In the genomic region with DNA sequence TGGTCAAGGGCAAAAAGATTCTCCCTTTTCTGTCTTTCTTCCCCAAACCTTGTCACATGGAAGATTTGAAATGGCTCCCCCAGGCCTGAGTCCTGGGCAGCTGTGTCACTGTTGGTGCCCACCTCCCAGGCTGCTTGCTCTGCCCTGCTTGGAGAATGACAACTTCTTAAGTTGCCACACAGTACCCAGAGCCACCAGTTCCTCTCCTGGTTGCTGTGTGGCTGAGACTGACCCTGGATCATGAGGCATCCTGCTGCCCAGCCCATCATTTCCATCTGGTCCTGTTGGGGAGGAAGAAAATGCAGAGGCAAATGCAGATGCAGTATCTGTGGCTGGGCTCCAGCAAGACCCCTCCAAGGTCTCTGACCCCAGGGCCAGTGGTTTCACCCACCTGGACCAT, we compare ENCODE assay signal across 19 cellular contexts.
"Had no signal": no experiment of that assay in that cellular context is flagged by ENCODE, and none has a peak within 500 bp of the region (broad histone marks: within the 10 kb centered on the region; RNA-seq: fewer than 3 reads in every experiment).

No MANE protein-coding gene starts in this region.

- H3K4me1 Mint-ChIP-seq: nephron had no signal

- FAIRE-seq: endometrium had no signal

- H3K27ac Mint-ChIP-seq: naive B cell; nephron; stimulated activated memory B cell treated with anti-CD40 and anti-IgM and Interleukin-4, amounts not matched to agents 10 μg/mL and 1 μg/mL and 100 μg/mL, for 72 hours; stimulated activated naive CD8-positive, alpha-beta T cell treated with anti-CD3 and anti-CD28 coated beads, Interleukin-15, Interleukin-2, amounts not matched to agents 100 ng/mL and 50 ng/mL, for 24 hours had no signal

- H3K4me3 Mint-ChIP-seq: naive B cell; nephron; stimulated activated memory B cell treated with anti-CD40 and anti-IgM and Interleukin-4, amounts not matched to agents 10 μg/mL and 1 μg/mL and 100 μg/mL, for 72 hours; stimulated activated naive CD8-positive, alpha-beta T cell treated with anti-CD3 and anti-CD28 coated beads, Interleukin-15, Interleukin-2, amounts not matched to agents 100 ng/mL and 50 ng/mL, for 24 hours had no signal

- H3K36me3 Mint-ChIP-seq: stimulated activated memory B cell treated with anti-CD40 and anti-IgM and Interleukin-4, amounts not matched to agents 10 μg/mL and 1 μg/mL and 100 μg/mL, for 72 hours had no signal

- H3K27me3 Mint-ChIP-seq: stimulated activated memory B cell treated with anti-CD40 and anti-IgM and Interleukin-4, amounts not matched to agents 10 μg/mL and 1 μg/mL and 100 μg/mL, for 72 hours had no signal

- H3K4me3 ChIP-seq: gastroesophageal sphincter, hepatocyte, psoas muscle, spleen, tibial artery, upper lobe of right lung, vagina had no signal

- DNase-seq: effector memory CD4-positive, alpha-beta T cell; left colon; left ventricle myocardium superior; mesendoderm; naive B cell; psoas muscle; spleen; stimulated activated CD4-positive, alpha-beta T cell treated with anti-CD3 and anti-CD28 coated beads, Interleukin-15, amount 100 ng/mL, for 24 hours; stimulated activated CD4-positive, alpha-beta T cell treated with anti-CD3 and anti-CD28 coated beads, Interleukin-1b, Interleukin-23, amount 100 ng/mL, for 48 hours; stimulated activated CD4-positive, alpha-beta T cell treated with anti-CD3 and anti-CD28 coated beads, Interleukin-4, amount 100 ng/mL, for 24 hours; tibial artery; upper lobe of right lung had no signal
